31 cellular contexts compared by ENCODE assay signal in genomic region chr7:36792421-36792820, GRCh38.
DNase-seq lines count a peak whose midpoint lies in the region; ATAC-seq, FAIRE-seq and TF ChIP-seq lines count a peak whose summit lies in the region.
"Had no signal": no experiment of that assay in that cellular context is flagged by ENCODE, and none has a peak within 500 bp of the region (broad histone marks: within the 10 kb centered on the region; RNA-seq: fewer than 3 reads in every experiment).

No MANE protein-coding gene starts in this region.

- WGBS in heart left ventricle, 4 donors = 89 to 92% (median 90%) methylated on average over 5 of the region's 5 CpGs

- no peaks in the 10 kb centered on the region for H3K27me3 ChIP-seq in naive thymus-derived CD4-positive, alpha-beta T cell (ENCODE audit: control insufficient read depth in 2 of 2, insufficient read depth in 2 of 2, low read length in 2 of 2)
- H3K27me3 ChIP-seq in heart left ventricle = no peaks in the 10 kb centered on the region
- H3K27me3 ChIP-seq: cardiac muscle cell, gastrocnemius medialis, testis, uterus had no signal

- no peaks in the 10 kb centered on the region for H3K27me3 Mint-ChIP-seq in naive thymus-derived CD4-positive, alpha-beta T cell
- H3K27me3 Mint-ChIP-seq: activated naive CD8-positive, alpha-beta T cell; naive B cell had no signal

- H3K27ac Mint-ChIP-seq in naive thymus-derived CD4-positive, alpha-beta T cell = peak overlapping the region in 7 of 9 donors; percentile 20 to 90 (median 76)
- H3K27ac Mint-ChIP-seq: activated naive CD8-positive, alpha-beta T cell; activated T-helper 1 cell treated with anti-CD3 and anti-CD28 coated beads, Interleukin-12 subunit alpha, Interleukin-12 subunit beta, Interleukin-2, Interleukin-4 antibody, amounts not matched to agents 30 ng/mL and 10 ng/mL and 1 ng/mL, durations not matched to agents 14 hours and 24 hours and 36 hours; dendritic cell treated with granulocyte-macrophage colony-stimulating factor and Interleukin-4, amounts not matched to agents 40 ng/mL and 50 ng/mL, for 4 days had no signal

- peaks cover 0 to 17% (median 0%) of the 10 kb centered on the region in 5 donors for H3K36me3 Mint-ChIP-seq in naive thymus-derived CD4-positive, alpha-beta T cell
- H3K36me3 Mint-ChIP-seq: activated naive CD8-positive, alpha-beta T cell; naive B cell had no signal

- ATAC-seq in HG03159 (IDR thresholded peaks at IDR 0.05; ENCODE audit: unreplicated experiment) = peak; percentile 47
- no peak for ATAC-seq in naive thymus-derived CD4-positive, alpha-beta T cell
- no peak for ATAC-seq in HG02623 (IDR thresholded peaks at IDR 0.05; ENCODE audit: unreplicated experiment)
- ATAC-seq in heart left ventricle = no peak
- ATAC-seq: gastrocnemius medialis, HCT116, HepG2, right cardiac atrium had no signal

- H3K9me3 ChIP-seq in naive thymus-derived CD4-positive, alpha-beta T cell (ENCODE audit: control insufficient read depth in 2 of 3, low read length in 3 of 3) = no peaks in the 10 kb centered on the region
- H3K9me3 ChIP-seq in heart left ventricle = no peaks in the 10 kb centered on the region
- H3K9me3 ChIP-seq: gastrocnemius medialis, left ventricle myocardium inferior, testis, uterus had no signal

- peak; percentile 48 for FAIRE-seq in GM12891 (lab: Jason Lieb, UNC)
- peak; percentile 63 for FAIRE-seq in GM19239 (lab: Jason Lieb, UNC)
- FAIRE-seq: HepG2, RCC 7860, TTC549 had no signal

- peaks cover 42 to 82% (median 66%) of the 10 kb centered on the region in 7 donors for H3K4me1 Mint-ChIP-seq in naive thymus-derived CD4-positive, alpha-beta T cell
- H3K4me1 Mint-ChIP-seq: naive B cell had no signal

- no peak overlapping the region for H3K27ac ChIP-seq in naive thymus-derived CD4-positive, alpha-beta T cell (ENCODE audit: low read depth, low read length)
- no peak overlapping the region for H3K27ac ChIP-seq in heart left ventricle
- H3K27ac ChIP-seq: cardiac muscle cell, gastrocnemius medialis, left ventricle myocardium inferior, parathyroid adenoma, testis, uterus had no signal

- peaks cover 0 to 10% (median 0%) of the 10 kb centered on the region in 11 donors for H3K9me3 Mint-ChIP-seq in naive thymus-derived CD4-positive, alpha-beta T cell
- H3K9me3 Mint-ChIP-seq: dendritic cell treated with granulocyte-macrophage colony-stimulating factor and Interleukin-4, amounts not matched to agents 40 ng/mL and 50 ng/mL, for 4 days had no signal

- no peak for DNase-seq in GM12891 (ENCODE audit: insufficient read length, low spot score)
- DNase-seq in GM19239 (ENCODE audit: insufficient read length, low spot score) = no peak
- no peak for DNase-seq in naive thymus-derived CD4-positive, alpha-beta T cell
- DNase-seq in DMS114 treated with DMSO at 0.1 percent for 48 hours (lab: John Stamatoyannopoulos, UW; ENCODE audit: unreplicated experiment) = no peak
- no peak for DNase-seq in heart left ventricle
- DNase-seq: activated CD4-positive, alpha-beta T cell treated with anti-CD3 and anti-CD28 coated beads for 1 hour; aorta; C1 segment of cervical spinal cord; gastrocnemius medialis; hippocampal formation; Kasumi-1; left ventricle myocardium inferior; naive B cell; NCI-H2171; NCI-H526 treated with DMSO at 0.1 percent for 48 hours; right cardiac atrium; stimulated activated CD4-positive, alpha-beta T cell treated with anti-CD3 and anti-CD28 coated beads, Interleukin-4, amount 100 ng/mL, for 24 hours; stimulated activated naive CD4-positive, alpha-beta T cell treated with Interleukin-2 at 50 U/mL for 16 hours; testis; uterus had no signal

- H3K4me1 ChIP-seq in naive thymus-derived CD4-positive, alpha-beta T cell (ENCODE audit: control insufficient read depth in 2 of 2, insufficient read depth in 2 of 2, low read length in 2 of 2) = peaks cover 38 to 48% of the 10 kb centered on the region in 2 donors
- H3K4me1 ChIP-seq in heart left ventricle = peaks cover 0 to 17% (median 0%) of the 10 kb centered on the region in 12 donors
- H3K4me1 ChIP-seq: gastrocnemius medialis, parathyroid adenoma, testis, uterus had no signal

- CTCF ChIA-PET in naive thymus-derived CD4-positive, alpha-beta T cell (lab: Charles Lee) = no interaction called here

- no peak for TF ChIP-seq CTCF in heart left ventricle (IDR thresholded peaks at IDR 0.05)

- intact Hi-C loops in naive thymus-derived CD4-positive, alpha-beta T cell (cut with micrococcal nuclease) = no loop called here
- intact Hi-C loops in heart left ventricle (cut with DNase I) = no loop called here

- no peak overlapping the region for H3K4me3 ChIP-seq in naive thymus-derived CD4-positive, alpha-beta T cell (ENCODE audit: low read length)
- H3K4me3 ChIP-seq in heart left ventricle = no peak overlapping the region
- H3K4me3 ChIP-seq: cardiac muscle cell, gastrocnemius medialis, left ventricle myocardium inferior, testis, uterus had no signal

- no peaks in the 10 kb centered on the region for H3K36me3 ChIP-seq in naive thymus-derived CD4-positive, alpha-beta T cell (ENCODE audit: control insufficient read depth in 2 of 3, insufficient read depth in 3 of 3, low read length in 3 of 3)
- H3K36me3 ChIP-seq in heart left ventricle = no peaks in the 10 kb centered on the region
- H3K36me3 ChIP-seq: cardiac muscle cell, gastrocnemius medialis, left ventricle myocardium inferior, uterus had no signal

- H3K4me3 Mint-ChIP-seq in naive thymus-derived CD4-positive, alpha-beta T cell = no peak overlapping the region
- H3K4me3 Mint-ChIP-seq: activated naive CD8-positive, alpha-beta T cell; activated T-helper 1 cell treated with anti-CD3 and anti-CD28 coated beads, Interleukin-12 subunit alpha, Interleukin-12 subunit beta, Interleukin-2, Interleukin-4 antibody, amounts not matched to agents 30 ng/mL and 10 ng/mL and 1 ng/mL, durations not matched to agents 14 hours and 24 hours and 36 hours; dendritic cell treated with granulocyte-macrophage colony-stimulating factor and Interleukin-4, amounts not matched to agents 40 ng/mL and 50 ng/mL, for 4 days; naive B cell had no signal

- POLR2A ChIA-PET in naive thymus-derived CD4-positive, alpha-beta T cell (lab: Charles Lee) = no interaction called here

- no peak for TF ChIP-seq POLR2A in GM12891 (IDR thresholded peaks at IDR 0.05; ENCODE audit: low read depth, low read length)
- TF ChIP-seq POLR2A in heart left ventricle (IDR thresholded peaks at IDR 0.05) = no peak

TF ChIP-seq in GM12891, 5 proteins besides CTCF, POLR2A, EP300 and RAD21:
- TF ChIP-seq PAX5 (IDR thresholded peaks at IDR 0.05; ENCODE audit: insufficient read depth, low read length, severe bottlenecking) (no peak), POU2F2 (IDR thresholded peaks at IDR 0.05; ENCODE audit: low read depth, low read length) (peak; percentile 37; the same call in 1 of the 2 replicates)
